Comparison of ENCODE assay signal across 8 cellular contexts in genomic region chr4:87839309-87839946, GRCh38. TPM values are rescaled to one million over a fixed set of nuclear protein-coding genes. Genes with fewer than 3 reads are reported as not detected.
DNase-seq lines count a peak whose midpoint lies in the region.

No MANE protein-coding gene starts in this region.

- intact Hi-C loops in posterior vena cava (cut with DNase I): loop anchor here in 1 of 2 donors (5.0 kb wide), 1 partner anchor 292 kb away; no protein-coding TSS in a partner anchor

- no peaks in the 10 kb centered on the region for H3K36me3 ChIP-seq in HAP-1 (replicated peaks)

- peaks cover 2% of the 10 kb centered on the region; the same call in 1 of the 2 replicates for H3K4me1 ChIP-seq in HAP-1

- peak; percentile 15 for DNase-seq in NCI-H1436 (lab: John Stamatoyannopoulos, UW)
- DNase-seq in NCI-H1436 treated with DMSO at 0.1 percent for 48 hours (lab: John Stamatoyannopoulos, UW): no peak
- DNase-seq in HAP-1 (ENCODE audit: low spot score in 2 of 2): peak; percentile 44 to 62
- DNase-seq in NOMO-1 treated with DMSO at 0.1 percent for 48 hours (lab: John Stamatoyannopoulos, UW; ENCODE audit: unreplicated experiment): peak; percentile 36
- peak; percentile 50 for DNase-seq in dedifferentiated amniotic fluid mesenchymal stem cell (ENCODE audit: extremely low spot score)
- peak; percentile 81 for DNase-seq in medulla oblongata (ENCODE audit: extremely low spot score)
- no peak for DNase-seq in posterior vena cava (ENCODE audit: low spot score)
- no peak for DNase-seq in HuH-7.5 (ENCODE audit: low spot score)

- no peaks in the 10 kb centered on the region for H3K9me3 ChIP-seq in HAP-1

- peaks cover 45% of the 10 kb centered on the region for H3K27me3 ChIP-seq in HAP-1 (ENCODE audit: low read depth)

- H3K4me3 ChIP-seq in HAP-1: no peak overlapping the region

- in situ Hi-C loops in HAP-1 (cut with MboI; ENCODE audit: low sequenced_read_pairs): loop anchor here (5.0 to 25.0 kb wide), 4 partner anchors 157 to 702 kb away; no protein-coding TSS in a partner anchor

RNA-seq across cellular contexts. Expression of gene MEPE, which starts 6.7 kb away (rescaled TPM):
- total RNA-seq in posterior vena cava: not detected

RNA-seq across cellular contexts. Expression of gene IBSP, which starts 40.1 kb away (rescaled TPM):
- not detected for total RNA-seq in posterior vena cava

Comparison
In these comparisons a context has a peak if more than half of its experiments do, and no peak if none do; other contexts are left out.
1. DNase-seq: peak in NCI-H1436 (single experiment), HAP-1 (2 of 2), NOMO-1 treated with DMSO at 0.1 percent for 48 hours (single experiment), dedifferentiated amniotic fluid mesenchymal stem cell (single experiment) and medulla oblongata (single experiment); none in NCI-H1436 treated with DMSO at 0.1 percent for 48 hours (single experiment), posterior vena cava (single experiment) and HuH-7.5 (single experiment).